14 cellular contexts compared by ENCODE assay signal in genomic region chr2:20455076-20455587, GRCh38.
"Had no signal": no experiment of that assay in that cellular context is flagged by ENCODE, and none has a peak within 500 bp of the region (broad histone marks: within the 10 kb centered on the region; RNA-seq: fewer than 3 reads in every experiment).

No MANE protein-coding gene starts in this region.

- H3K27ac ChIP-seq: cardiac muscle cell, parathyroid adenoma, testis had no signal

- DNase-seq: activated B cell treated with CpG ODN at 0.5 μM for 24 hours; activated CD4-positive, alpha-beta T cell treated with anti-CD3 and anti-CD28 coated beads, Interleukin-2, amount 10 ng/mL, durations not matched to agents 24 days and 14 days; activated gamma-delta T cell treated with Interleukin-2 at 50 U/mL for 16 hours; activated naive CD8-positive, alpha-beta T cell treated with anti-CD3 and anti-CD28 coated beads, Interleukin-2, amount 10 ng/mL, durations not matched to agents 7 days and 5 days; activated T-cell treated with anti-CD3 and anti-CD28 coated beads, Interleukin-2, amount 50 U/mL, for 24 hours; kidney; midbrain; SHP77; small intestine; stimulated activated naive CD4-positive, alpha-beta T cell; T-helper 17 cell; testis had no signal

- H3K9me3 ChIP-seq: testis had no signal

- H3K27me3 ChIP-seq: cardiac muscle cell, testis had no signal

- H3K36me3 ChIP-seq: cardiac muscle cell had no signal

- ATAC-seq: T-helper 17 cell had no signal

- H3K4me3 ChIP-seq: cardiac muscle cell, testis had no signal
